8 cellular contexts compared by ENCODE assay signal in genomic region chr7:132430863-132431822, GRCh38.
DNase-seq lines count a peak whose midpoint lies in the region; FAIRE-seq and TF ChIP-seq lines count a peak whose summit lies in the region.

No MANE protein-coding gene starts in this region.

- H3K27me3 ChIP-seq in bronchial epithelial cell (ENCODE audit: control insufficient read depth, insufficient read depth, low read length), result no peaks in the 10 kb centered on the region

- H3K4me1 Mint-ChIP-seq in glutamatergic neuron (ENCODE audit: low read depth, unreplicated experiment), result no peaks in the 10 kb centered on the region

- peak; percentile 32 for FAIRE-seq in bronchial epithelial cell (lab: Jason Lieb, UNC)

- no peak overlapping the region for H3K4me3 ChIP-seq in bronchial epithelial cell (ENCODE audit: low read depth, low read length)

- peaks cover 3% of the 10 kb centered on the region for H3K9me3 Mint-ChIP-seq in glutamatergic neuron (ENCODE audit: unreplicated experiment)

- peak; percentile 99 for DNase-seq in Daoy (ENCODE audit: low read depth)
- peak; percentile 18 for DNase-seq in SHP77 treated with DMSO at 0.1 percent for 48 hours (lab: John Stamatoyannopoulos, UW)
- DNase-seq in bronchial epithelial cell (ENCODE audit: low read depth), result peak; percentile 56
- DNase-seq in pulmonary artery endothelial cell (ENCODE audit: low read depth, low spot score), result peak; percentile 87
- DNase-seq in NCI-H524 treated with DMSO at 0.1 percent for 48 hours (lab: John Stamatoyannopoulos, UW), result no peak
- DNase-seq in NCI-H1048 (lab: John Stamatoyannopoulos, UW), result no peak
- DNase-seq in glutamatergic neuron, result no peak
- no peak for DNase-seq in NOMO-1 treated with DMSO at 0.1 percent for 48 hours (lab: John Stamatoyannopoulos, UW; ENCODE audit: unreplicated experiment)

- no peaks in the 10 kb centered on the region for H3K36me3 ChIP-seq in bronchial epithelial cell (ENCODE audit: control insufficient read depth, insufficient read depth, low read length)

- no peak overlapping the region for H3K4me3 Mint-ChIP-seq in glutamatergic neuron (ENCODE audit: unreplicated experiment)

- peaks cover 2% of the 10 kb centered on the region for H3K27me3 Mint-ChIP-seq in glutamatergic neuron (ENCODE audit: unreplicated experiment)

- no peak for TF ChIP-seq CTCF in bronchial epithelial cell (IDR thresholded peaks at IDR 0.05; ENCODE audit: insufficient read depth, low read length, severe bottlenecking)
- TF ChIP-seq CTCF in glutamatergic neuron (IDR thresholded peaks at IDR 0.05; ENCODE audit: partially characterized antibody, unreplicated experiment), result no peak

- H3K27ac Mint-ChIP-seq in glutamatergic neuron (ENCODE audit: unreplicated experiment), result no peak overlapping the region

- no peaks in the 10 kb centered on the region for H3K36me3 Mint-ChIP-seq in glutamatergic neuron (ENCODE audit: unreplicated experiment)

Comparison
In these comparisons a context has a peak if more than half of its experiments do, and no peak if none do; other contexts are left out.
1. DNase-seq: peak in Daoy (single experiment), SHP77 treated with DMSO at 0.1 percent for 48 hours (single experiment), bronchial epithelial cell (single experiment) and pulmonary artery endothelial cell (single experiment); none in NCI-H524 treated with DMSO at 0.1 percent for 48 hours (single experiment), NCI-H1048 (single experiment), glutamatergic neuron (single experiment) and NOMO-1 treated with DMSO at 0.1 percent for 48 hours (single experiment).